Comparison of ENCODE assay signal across 8 cellular contexts in the genomic region with DNA sequence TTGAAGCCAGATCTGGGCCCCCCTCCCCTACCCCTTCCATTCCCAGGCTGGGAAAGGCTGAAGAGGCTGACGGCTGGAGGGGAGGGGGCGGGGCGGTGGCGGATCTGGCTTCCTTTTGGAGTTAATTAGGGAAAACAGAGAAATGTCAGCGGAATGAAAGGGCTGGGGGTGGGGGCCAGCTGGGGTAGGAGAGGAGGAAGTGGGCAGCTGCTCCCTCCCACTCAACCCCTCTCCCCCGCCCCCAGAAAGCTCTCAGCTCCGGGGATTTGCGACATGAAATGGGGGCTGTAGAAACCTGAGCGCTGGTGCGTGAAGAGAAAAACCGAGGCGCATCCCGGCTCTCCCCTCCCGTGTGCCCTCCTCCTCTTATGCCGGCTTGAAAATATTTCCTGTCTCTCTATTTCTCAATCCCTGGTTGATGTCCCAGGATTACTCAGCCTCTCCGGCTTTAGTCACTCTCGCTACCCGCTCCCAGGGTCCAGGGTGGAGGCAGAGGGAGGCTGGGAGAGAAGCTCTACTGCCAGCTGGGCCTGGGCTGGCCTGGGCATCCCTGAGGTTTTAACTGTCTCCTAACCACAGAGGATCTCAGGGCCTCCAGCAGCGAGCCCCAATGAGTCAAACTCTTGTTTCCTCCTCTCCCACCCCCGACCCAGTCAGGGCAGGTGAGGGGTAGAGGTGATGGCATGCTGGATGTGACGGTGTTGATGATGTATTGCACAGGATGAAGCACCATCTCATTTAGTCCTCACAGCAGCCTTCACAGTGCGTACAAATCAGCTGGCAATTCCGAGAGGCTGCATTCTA. TPM values are rescaled to one million over a fixed set of nuclear protein-coding genes. Genes with fewer than 3 reads are reported as not detected.
DNase-seq lines count a peak whose midpoint lies in the region; ATAC-seq, FAIRE-seq and TF ChIP-seq lines count a peak whose summit lies in the region.

No MANE protein-coding gene starts in this region.

- H3K27ac Mint-ChIP-seq in brain, result peak overlapping the region; percentile 95 to 100 (median 99)

- FAIRE-seq in GM12891 (lab: Jason Lieb, UNC), result peak; percentile 95

- TF ChIP-seq POLR2A in GM12891 (IDR thresholded peaks at IDR 0.05; ENCODE audit: low read depth, low read length), result peak; percentile 43

- ATAC-seq in GM18867 (IDR thresholded peaks at IDR 0.05; ENCODE audit: unreplicated experiment), result no peak
- no peak for ATAC-seq in GM19397 (IDR thresholded peaks at IDR 0.05; ENCODE audit: unreplicated experiment)

- DNase-seq in GM12891 (ENCODE audit: insufficient read length, low spot score), result no peak
- peak; percentile 31 for DNase-seq in NCI-H1105 treated with DMSO at 0.1 percent for 48 hours (lab: John Stamatoyannopoulos, UW)
- DNase-seq in islet precursor cell, result peak; percentile 95
- peak; percentile 97 for DNase-seq in stromal cell of bone marrow (ENCODE audit: low read depth)
- no peak for DNase-seq in NCI-H1436 (lab: John Stamatoyannopoulos, UW)

- H3K27me3 Mint-ChIP-seq in brain, result peaks cover 3% of the 10 kb centered on the region

- no peak for TF ChIP-seq CTCF in brain (conservative IDR thresholded peaks at IDR 0.05)

- peaks cover 65% of the 10 kb centered on the region for H3K36me3 Mint-ChIP-seq in brain

- peaks cover 85% of the 10 kb centered on the region for H3K4me1 Mint-ChIP-seq in brain

- H3K4me3 Mint-ChIP-seq in brain, result peak overlapping the region; percentile 75 to 84 (median 84)

- peaks cover 0 to 8% (median 0%) of the 10 kb centered on the region in 5 experiments for H3K9me3 Mint-ChIP-seq in brain

TF ChIP-seq in GM12891, 5 proteins besides CTCF, POLR2A, EP300 and RAD21:
- TF ChIP-seq POLR2AphosphoS5 (IDR thresholded peaks at IDR 0.05; ENCODE audit: low read depth, low read length) (no peak), TAF1 (IDR thresholded peaks at IDR 0.05; ENCODE audit: low read depth, low read length) (no peak), PAX5 (IDR thresholded peaks at IDR 0.05; ENCODE audit: insufficient read depth, low read length, severe bottlenecking) (no peak), SPI1 (IDR thresholded peaks at IDR 0.05; ENCODE audit: low read depth, low read length) (peak; percentile 57), POU2F2 (IDR thresholded peaks at IDR 0.05; ENCODE audit: low read depth, low read length) (peak; percentile 54; the same call in 1 of the 2 replicates)
TF ChIP-seq in GM12891: peak in this region for 2.

RNA-seq across cellular contexts. Expression of gene PCDHGC5, which starts 20.1 kb away (rescaled TPM):
- 0.05 TPM for polyA plus RNA-seq in GM12891 (2012; ENCODE audit: low read depth, missing spikeins)
- polyA plus RNA-seq in brain (ENCODE audit: insufficient read depth, low read depth, low replicate concordance), result 4.3 TPM

RNA-seq across cellular contexts. Expression of gene PCDHGC4, which starts 24.2 kb away (rescaled TPM):
- polyA plus RNA-seq in GM12891 (2012; ENCODE audit: low read depth, missing spikeins), result 0.14 TPM
- polyA plus RNA-seq in brain (ENCODE audit: insufficient read depth, low read depth, low replicate concordance), result 31.8 TPM

RNA-seq across cellular contexts. Expression of gene PCDHGC3, which starts 33.2 kb away (rescaled TPM):
- polyA plus RNA-seq in GM12891 (2012; ENCODE audit: low read depth, missing spikeins), result 8.0 TPM
- 246 TPM for polyA plus RNA-seq in brain (ENCODE audit: insufficient read depth, low read depth, low replicate concordance)

Comparison
In these comparisons a context has a peak if more than half of its experiments do, and no peak if none do; other contexts are left out.
1. DNase-seq: peak in NCI-H1105 treated with DMSO at 0.1 percent for 48 hours (single experiment), islet precursor cell (single experiment) and stromal cell of bone marrow (single experiment); none in GM12891 (single experiment) and NCI-H1436 (single experiment).